12 cellular contexts compared by ENCODE assay signal in the genomic region with DNA sequence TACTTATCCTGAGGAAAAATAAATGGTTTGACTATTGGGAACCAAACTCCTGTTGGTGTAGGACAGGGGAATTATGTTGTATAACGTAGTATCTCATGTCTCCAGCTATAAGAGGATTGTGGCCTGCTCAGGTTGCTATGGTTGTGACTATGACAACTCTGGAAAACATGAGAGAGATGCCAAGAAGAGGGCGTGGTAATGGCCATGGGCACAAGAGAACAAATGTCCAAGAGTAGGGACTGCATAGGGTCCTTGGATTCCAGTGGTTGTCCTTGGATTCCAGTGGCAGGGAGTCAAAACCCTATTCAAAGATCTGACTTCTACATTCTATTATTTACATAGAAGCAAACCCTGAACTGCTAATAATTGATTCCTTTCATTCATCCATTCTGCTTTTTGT. TPM values are rescaled to one million over a fixed set of nuclear protein-coding genes. Genes with fewer than 3 reads are reported as not detected.
DNase-seq lines count a peak whose midpoint lies in the region; ATAC-seq lines count a peak whose summit lies in the region.
"Had no signal": no experiment of that assay in that cellular context is flagged by ENCODE, and none has a peak within 500 bp of the region (broad histone marks: within the 10 kb centered on the region; RNA-seq: fewer than 3 reads in every experiment).

No MANE protein-coding gene starts in this region.

- ATAC-seq in HG03342 (IDR thresholded peaks at IDR 0.05; ENCODE audit: unreplicated experiment) (peak; percentile 33), GM21367 (IDR thresholded peaks at IDR 0.05; ENCODE audit: unreplicated experiment) (no peak)

- DNase-seq in COR-L47 (lab: John Stamatoyannopoulos, UW) (peak; percentile 18), dedifferentiated amniotic fluid mesenchymal stem cell (ENCODE audit: extremely low spot score) (peak; percentile 20), MG63 (no peak), LoVo (ENCODE audit: low spot score) (no peak), ecto neural progenitor cell (ENCODE audit: low spot score) (no peak)
- DNase-seq: activated naive CD4-positive, alpha-beta T cell treated with anti-CD3 and anti-CD28 coated beads for 36 hours; kidney; NCI-H1417; retina had no signal

- H3K4me3 ChIP-seq in muscle layer of duodenum (ENCODE audit: low read depth in 1 of 2, low read length in 2 of 2), result no peak overlapping the region
- H3K4me3 ChIP-seq in MG63, result no peak overlapping the region

- peak overlapping the region; percentile 11 for H3K27ac ChIP-seq in muscle layer of duodenum (ENCODE audit: low read length)

- peaks cover 0 to 8% of the 10 kb centered on the region in 2 donors for H3K4me1 ChIP-seq in muscle layer of duodenum (ENCODE audit: control insufficient read depth in 1 of 2, insufficient read depth in 2 of 2, low read length in 2 of 2)

- H3K27me3 ChIP-seq in muscle layer of duodenum (ENCODE audit: low read depth, low read length) (no peaks in the 10 kb centered on the region), MG63 (no peaks in the 10 kb centered on the region)

- H3K9me3 ChIP-seq in muscle layer of duodenum (ENCODE audit: control insufficient read depth in 1 of 2, low read length in 2 of 2), result no peaks in the 10 kb centered on the region
- no peaks in the 10 kb centered on the region for H3K9me3 ChIP-seq in MG63

- H3K36me3 ChIP-seq in muscle layer of duodenum (ENCODE audit: control insufficient read depth in 1 of 2, insufficient read depth in 2 of 2, low read length in 2 of 2), result no peaks in the 10 kb centered on the region
- no peaks in the 10 kb centered on the region for H3K36me3 ChIP-seq in MG63

RNA-seq across cellular contexts. Expression of a gene that starts 6.8 kb away (rescaled TPM):
- total RNA-seq in MG63 (2014; rRNA removed; shearing (Covaris generic); ENCODE audit: low replicate concordance), result 6.1 and 7.7 TPM in 2 replicates

RNA-seq across cellular contexts. Expression of a gene that starts 55.7 kb away (rescaled TPM):
- total RNA-seq in MG63 (2014; rRNA removed; shearing (Covaris generic); ENCODE audit: low replicate concordance), result 81.3 and 114 TPM in 2 replicates

Comparison
In these comparisons a context has a peak if more than half of its experiments do, and no peak if none do; other contexts are left out.
1. DNase-seq: peak in COR-L47 (single experiment) and dedifferentiated amniotic fluid mesenchymal stem cell (single experiment); none in MG63 (single experiment), LoVo (single experiment) and ecto neural progenitor cell (single experiment).